Comparison of ENCODE assay signal across 32 cellular contexts in the genomic region with DNA sequence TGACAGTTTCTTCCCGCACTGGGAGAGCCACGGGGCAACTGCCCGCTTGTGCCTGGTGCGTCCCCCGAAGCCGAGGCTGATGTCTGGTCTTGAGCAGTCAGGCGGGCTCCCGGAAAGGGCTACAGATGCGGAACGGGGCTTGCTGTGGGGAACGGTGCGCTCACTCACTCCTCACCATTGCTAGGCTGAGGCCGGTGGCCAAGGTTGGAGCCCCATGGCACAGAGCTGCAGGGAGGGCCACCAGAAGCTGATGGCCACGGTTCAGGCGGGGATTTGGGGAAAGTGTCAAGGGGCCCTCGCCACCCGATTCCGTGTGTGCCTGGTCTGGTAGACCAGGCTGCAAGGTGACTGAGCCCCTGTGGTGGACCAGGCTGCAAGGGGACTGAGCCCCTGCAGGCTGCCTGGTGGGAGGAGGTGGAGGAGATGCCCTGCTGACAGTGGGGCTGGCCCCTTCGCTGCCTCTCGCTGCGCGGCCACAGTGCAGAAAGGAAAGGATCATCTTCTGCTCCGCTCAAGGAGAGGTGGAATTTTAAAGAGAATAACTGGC.
DNase-seq lines count a peak whose midpoint lies in the region.
"Had no signal": no experiment of that assay in that cellular context is flagged by ENCODE, and none has a peak within 500 bp of the region (broad histone marks: within the 10 kb centered on the region; RNA-seq: fewer than 3 reads in every experiment).

No MANE protein-coding gene starts in this region.

- H3K9me3 Mint-ChIP-seq in activated naive CD4-positive, alpha-beta T cell treated with anti-CD3 and anti-CD28 coated beads, Interleukin-2, amount 50 U/mL, for 24 hours: no peaks in the 10 kb centered on the region
- H3K9me3 Mint-ChIP-seq: CD14-positive monocyte; CD4-positive, alpha-beta T cell; CD8-positive, alpha-beta memory T cell; CD8-positive, alpha-beta T cell had no signal

- H3K9me3 ChIP-seq in neuronal stem cell (replicated peaks in 1 of 2; ENCODE audit: control insufficient read depth in 2 of 2, insufficient read depth in 1 of 2, low read depth in 1 of 2, low read length in 2 of 2): no peaks in the 10 kb centered on the region
- H3K9me3 ChIP-seq: A549; BE2C; BLaER1; BLaER1 treated with 17β-estradiol and CSF1 and Interleukin-3, amounts not matched to agents 10 nM and 100 nM; Caco-2 had no signal

- peak overlapping the region; percentile 1 for H3K18ac ChIP-seq in neuronal stem cell (ENCODE audit: low read length)

- no peak overlapping the region for H2BK120ac ChIP-seq in neuronal stem cell (ENCODE audit: low read depth, low read length)

- WGBS in neuronal stem cell (ENCODE audit: extremely low coverage in 2 of 2, insufficient read length in 2 of 2, insufficient replicate concordance in 1 of 2), 2 donors: no CpG with 5 or more reads among the region's 23 CpGs

- no peak overlapping the region for H2BK15ac ChIP-seq in neuronal stem cell (ENCODE audit: low read length)

- H3K9ac ChIP-seq in neuronal stem cell (ENCODE audit: low read depth, low read length, poor library complexity): no peak overlapping the region
- H3K9ac ChIP-seq: BLaER1; BLaER1 treated with 17β-estradiol and CSF1 and Interleukin-3, amounts not matched to agents 10 nM and 100 nM had no signal

- no peaks in the 10 kb centered on the region for H3K36me3 ChIP-seq in neuronal stem cell (replicated peaks in 1 of 2; ENCODE audit: control insufficient read depth in 2 of 2, insufficient read depth in 2 of 2, low read length in 2 of 2)
- H3K36me3 ChIP-seq: BE2C; BLaER1; BLaER1 treated with 17β-estradiol and CSF1 and Interleukin-3, amounts not matched to agents 10 nM and 100 nM had no signal

- peak overlapping the region; percentile 17 for H3K27ac Mint-ChIP-seq in activated naive CD4-positive, alpha-beta T cell treated with anti-CD3 and anti-CD28 coated beads, Interleukin-2, amount 50 U/mL, for 24 hours
- H3K27ac Mint-ChIP-seq: B cell; CD4-positive, alpha-beta memory T cell; CD4-positive, alpha-beta T cell; CD8-positive, alpha-beta memory T cell; CD8-positive, alpha-beta T cell had no signal

- no peak overlapping the region for H4K8ac ChIP-seq in neuronal stem cell (ENCODE audit: low read depth, low read length)

- no peak overlapping the region for H2BK12ac ChIP-seq in neuronal stem cell (ENCODE audit: low read length)

- H4K91ac ChIP-seq in neuronal stem cell (ENCODE audit: low read depth, low read length, poor library complexity): no peak overlapping the region

- H3K4me2 ChIP-seq in neuronal stem cell (ENCODE audit: insufficient read depth, low read length, poor library complexity, severe bottlenecking): no peak overlapping the region
- H3K4me2 ChIP-seq: A549; BLaER1; BLaER1 treated with 17β-estradiol and CSF1 and Interleukin-3, amounts not matched to agents 10 nM and 100 nM had no signal

- H3K27me3 Mint-ChIP-seq in activated naive CD4-positive, alpha-beta T cell treated with anti-CD3 and anti-CD28 coated beads, Interleukin-2, amount 50 U/mL, for 24 hours: no peaks in the 10 kb centered on the region
- H3K27me3 Mint-ChIP-seq: B cell; CD4-positive, alpha-beta T cell; CD4-positive, CD25-positive, alpha-beta regulatory T cell had no signal

- no peak overlapping the region for H2AK5ac ChIP-seq in neuronal stem cell (ENCODE audit: low read depth, low read length)

- H3K4me1 Mint-ChIP-seq in activated naive CD4-positive, alpha-beta T cell treated with anti-CD3 and anti-CD28 coated beads, Interleukin-2, amount 50 U/mL, for 24 hours: no peaks in the 10 kb centered on the region
- H3K4me1 Mint-ChIP-seq: B cell; CD14-positive monocyte; CD4-positive, alpha-beta memory T cell; CD4-positive, CD25-positive, alpha-beta regulatory T cell; CD8-positive, alpha-beta memory T cell had no signal

- H2AFZ ChIP-seq in neuronal stem cell (ENCODE audit: low read length): no peak overlapping the region

- H3K4me3 Mint-ChIP-seq in activated naive CD4-positive, alpha-beta T cell treated with anti-CD3 and anti-CD28 coated beads, Interleukin-2, amount 50 U/mL, for 24 hours: no peak overlapping the region
- H3K4me3 Mint-ChIP-seq: B cell; CD14-positive monocyte; CD4-positive, alpha-beta memory T cell; CD4-positive, alpha-beta T cell; CD4-positive, CD25-positive, alpha-beta regulatory T cell; CD8-positive, alpha-beta memory T cell; CD8-positive, alpha-beta T cell had no signal

- no peak overlapping the region for H3K4me3 ChIP-seq in neuronal stem cell (ENCODE audit: low read length in 2 of 2)
- H3K4me3 ChIP-seq: A549; BLaER1; BLaER1 treated with 17β-estradiol and CSF1 and Interleukin-3, amounts not matched to agents 10 nM and 100 nM had no signal

- H3K79me1 ChIP-seq in neuronal stem cell (ENCODE audit: low read depth, low read length): no peaks in the 10 kb centered on the region

- H3K36me3 Mint-ChIP-seq in activated naive CD4-positive, alpha-beta T cell treated with anti-CD3 and anti-CD28 coated beads, Interleukin-2, amount 50 U/mL, for 24 hours: no peaks in the 10 kb centered on the region
- H3K36me3 Mint-ChIP-seq: CD14-positive monocyte; CD4-positive, alpha-beta memory T cell; CD4-positive, CD25-positive, alpha-beta regulatory T cell; CD8-positive, alpha-beta memory T cell; CD8-positive, alpha-beta T cell had no signal

- H2BK5ac ChIP-seq in neuronal stem cell (ENCODE audit: low read length): no peak overlapping the region

- H3K14ac ChIP-seq in neuronal stem cell (ENCODE audit: low read length): peak overlapping the region; percentile 27

- H3K23ac ChIP-seq in neuronal stem cell (ENCODE audit: low read depth, low read length, poor library complexity): no peak overlapping the region

- no peak overlapping the region for H3K4ac ChIP-seq in neuronal stem cell (ENCODE audit: low read length)

- no peak for DNase-seq in activated naive CD4-positive, alpha-beta T cell treated with Interleukin-2 at 50 U/mL for 16 hours
- DNase-seq in iPS-NIHi11 (ENCODE audit: low spot score) (peak; percentile 18), neuronal stem cell (ENCODE audit: low spot score) (no peak), HT-29 (ENCODE audit: low spot score) (no peak), EL (no peak)
- DNase-seq: 8988T; ACHN; AML-193; BE2C; C1 segment of cervical spinal cord; Caco-2; Calu3; CD4-positive, alpha-beta memory T cell; CD4-positive, alpha-beta T cell; CD4-positive, CD25-positive, alpha-beta regulatory T cell; CD8-positive, alpha-beta memory T cell; CD8-positive, alpha-beta T cell; COR-L47; DMS 273 treated with DMSO at 0.1 percent for 48 hours; DMS153; DMS53; DMS79; DMS79 treated with DMSO at 0.1 percent for 48 hours; DND-41 had no signal

- no peaks in the 10 kb centered on the region for H3K27me3 ChIP-seq in neuronal stem cell (ENCODE audit: control insufficient read depth in 3 of 3, insufficient read depth in 3 of 3, low read depth in 1 of 3, low read length in 3 of 3)
- H3K27me3 ChIP-seq: BE2C; BLaER1; BLaER1 treated with 17β-estradiol and CSF1 and Interleukin-3, amounts not matched to agents 10 nM and 100 nM had no signal

- H3K27ac ChIP-seq in neuronal stem cell (replicated peaks; ENCODE audit: low read length): no peak overlapping the region
- H3K27ac ChIP-seq: 22Rv1; A549; BLaER1; BLaER1 treated with 17β-estradiol and CSF1 and Interleukin-3, amounts not matched to agents 10 nM and 100 nM; C4-2B had no signal

- H3K4me1 ChIP-seq in neuronal stem cell (ENCODE audit: control insufficient read depth in 2 of 2, insufficient read depth in 1 of 2, low read depth in 1 of 2, low read length in 2 of 2): peaks cover 0 to 5% of the 10 kb centered on the region in 2 donors
- H3K4me1 ChIP-seq: A549; BE2C; BLaER1; BLaER1 treated with 17β-estradiol and CSF1 and Interleukin-3, amounts not matched to agents 10 nM and 100 nM; Caco-2 had no signal
